Comparison of ENCODE assay signal across 1 cellular context in the genomic region with DNA sequence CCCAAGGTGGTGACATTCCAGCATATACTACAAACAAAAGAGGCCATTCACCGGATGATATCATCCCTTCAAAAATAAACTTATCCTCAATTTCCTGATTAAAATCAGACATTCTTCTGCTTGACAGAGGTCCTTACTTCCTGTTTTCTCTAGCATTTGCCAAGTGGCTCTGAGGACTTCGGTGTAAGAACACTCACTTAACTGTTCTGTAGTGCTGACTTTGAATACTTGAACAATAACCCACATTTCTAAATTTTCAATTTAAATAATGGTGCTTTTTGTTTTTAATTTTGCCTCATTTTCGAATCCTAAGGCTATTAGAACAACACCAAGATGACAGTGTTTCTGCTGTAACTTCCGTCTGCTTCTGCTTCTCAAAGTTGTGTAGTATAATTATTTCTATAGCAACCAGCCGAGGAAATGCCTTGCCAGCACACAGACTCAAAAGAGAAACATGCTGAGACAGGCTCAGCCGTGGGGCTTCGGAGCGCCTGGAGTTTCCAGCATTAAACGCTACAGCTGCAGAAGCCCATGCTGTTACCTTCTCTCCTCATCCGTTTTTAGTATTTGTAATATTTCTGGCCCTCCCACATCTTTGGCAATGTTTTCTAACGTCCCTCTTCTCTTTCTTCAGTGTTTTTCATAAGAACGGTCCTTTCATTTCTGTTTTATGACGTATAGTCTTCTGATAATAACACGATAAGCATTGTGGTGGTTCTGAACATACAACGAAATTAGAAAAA.
TF ChIP-seq lines count a peak whose summit lies in the region.

No MANE protein-coding gene starts in this region.

TF ChIP-seq in K562, 482 proteins besides CTCF, POLR2A, EP300 and RAD21 (continued from another document):
- TF ChIP-seq ZNF436 (CRISPR knock-in tag; IDR thresholded peaks at IDR 0.05) (no peak), ZKSCAN8 (CRISPR knock-in tag; IDR thresholded peaks at IDR 0.05) (no peak; the same call in 1 of the 2 replicates), GABPA (tag; conservative IDR thresholded peaks at IDR 0.05; ENCODE audit: low read depth) (peak; percentile 74), ZNF146 (CRISPR knock-in tag; IDR thresholded peaks at IDR 0.05; ENCODE audit: unreplicated experiment) (no peak), POU5F1 (IDR thresholded peaks at IDR 0.05; ENCODE audit: borderline replicate concordance, low read depth, low read length, partially characterized antibody) (no peak), ZNF431 (CRISPR knock-in tag; IDR thresholded peaks at IDR 0.05) (no peak), NELFE (IDR thresholded peaks at IDR 0.05; ENCODE audit: insufficient read depth, insufficient read length) (no peak), POLR2AphosphoS2 (IDR thresholded peaks at IDR 0.05; ENCODE audit: low read length) (no peak), DACH1 (IDR thresholded peaks at IDR 0.05; ENCODE audit: partially characterized antibody) (no peak), EWSR1 (IDR thresholded peaks at IDR 0.05; ENCODE audit: borderline replicate concordance, low read depth, partially characterized antibody) (no peak), SMARCA5 (IDR thresholded peaks at IDR 0.05) (no peak), ZNF23 (CRISPR knock-in tag; IDR thresholded peaks at IDR 0.05) (no peak), SOX6 (IDR thresholded peaks at IDR 0.05) (peak; percentile 67), EHMT2 (IDR thresholded peaks at IDR 0.05) (no peak), ZNF445 (CRISPR knock-in tag; IDR thresholded peaks at IDR 0.05; ENCODE audit: low read depth) (no peak), BRF1 (IDR thresholded peaks at IDR 0.05; ENCODE audit: borderline replicate concordance, extremely low read depth, insufficient read length) (no peak)
- TF ChIP-seq, protein P1, sequence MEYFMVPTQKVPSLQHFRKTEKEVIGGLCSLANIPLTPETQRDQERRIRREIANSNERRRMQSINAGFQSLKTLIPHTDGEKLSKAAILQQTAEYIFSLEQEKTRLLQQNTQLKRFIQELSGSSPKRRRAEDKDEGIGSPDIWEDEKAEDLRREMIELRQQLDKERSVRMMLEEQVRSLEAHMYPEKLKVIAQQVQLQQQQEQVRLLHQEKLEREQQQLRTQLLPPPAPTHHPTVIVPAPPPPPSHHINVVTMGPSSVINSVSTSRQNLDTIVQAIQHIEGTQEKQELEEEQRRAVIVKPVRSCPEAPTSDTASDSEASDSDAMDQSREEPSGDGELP (CRISPR knock-in tag; IDR thresholded peaks at IDR 0.05; ENCODE audit: borderline replicate concordance), result 0 out of 2 replicates have a peak, but pooled peaks have one; percentile 25
- TF ChIP-seq, protein P2, sequence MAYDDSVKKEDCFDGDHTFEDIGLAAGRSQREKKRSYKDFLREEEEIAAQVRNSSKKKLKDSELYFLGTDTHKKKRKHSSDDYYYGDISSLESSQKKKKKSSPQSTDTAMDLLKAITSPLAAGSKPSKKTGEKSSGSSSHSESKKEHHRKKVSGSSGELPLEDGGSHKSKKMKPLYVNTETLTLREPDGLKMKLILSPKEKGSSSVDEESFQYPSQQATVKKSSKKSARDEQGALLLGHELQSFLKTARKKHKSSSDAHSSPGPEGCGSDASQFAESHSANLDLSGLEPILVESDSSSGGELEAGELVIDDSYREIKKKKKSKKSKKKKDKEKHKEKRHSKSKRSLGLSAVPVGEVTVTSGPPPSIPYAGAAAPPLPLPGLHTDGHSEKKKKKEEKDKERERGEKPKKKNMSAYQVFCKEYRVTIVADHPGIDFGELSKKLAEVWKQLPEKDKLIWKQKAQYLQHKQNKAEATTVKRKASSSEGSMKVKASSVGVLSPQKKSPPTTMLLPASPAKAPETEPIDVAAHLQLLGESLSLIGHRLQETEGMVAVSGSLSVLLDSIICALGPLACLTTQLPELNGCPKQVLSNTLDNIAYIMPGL (CRISPR knock-in tag; IDR thresholded peaks at IDR 0.05), result no peak
- TF ChIP-seq, protein P3, sequence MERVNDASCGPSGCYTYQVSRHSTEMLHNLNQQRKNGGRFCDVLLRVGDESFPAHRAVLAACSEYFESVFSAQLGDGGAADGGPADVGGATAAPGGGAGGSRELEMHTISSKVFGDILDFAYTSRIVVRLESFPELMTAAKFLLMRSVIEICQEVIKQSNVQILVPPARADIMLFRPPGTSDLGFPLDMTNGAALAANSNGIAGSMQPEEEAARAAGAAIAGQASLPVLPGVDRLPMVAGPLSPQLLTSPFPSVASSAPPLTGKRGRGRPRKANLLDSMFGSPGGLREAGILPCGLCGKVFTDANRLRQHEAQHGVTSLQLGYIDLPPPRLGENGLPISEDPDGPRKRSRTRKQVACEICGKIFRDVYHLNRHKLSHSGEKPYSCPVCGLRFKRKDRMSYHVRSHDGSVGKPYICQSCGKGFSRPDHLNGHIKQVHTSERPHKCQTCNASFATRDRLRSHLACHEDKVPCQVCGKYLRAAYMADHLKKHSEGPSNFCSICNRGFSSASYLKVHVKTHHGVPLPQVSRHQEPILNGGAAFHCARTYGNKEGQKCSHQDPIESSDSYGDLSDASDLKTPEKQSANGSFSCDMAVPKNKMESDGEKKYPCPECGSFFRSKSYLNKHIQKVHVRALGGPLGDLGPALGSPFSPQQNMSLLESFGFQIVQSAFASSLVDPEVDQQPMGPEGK (CRISPR knock-in tag; IDR thresholded peaks at IDR 0.05; ENCODE audit: borderline replicate concordance), result no peak
